In genomic region chr5:95841914-95842812, GRCh38 we compare ENCODE assay signal across 11 cellular contexts. TPM values are rescaled to one million over a fixed set of nuclear protein-coding genes. Genes with fewer than 3 reads are reported as not detected.
DNase-seq lines count a peak whose midpoint lies in the region; ATAC-seq, FAIRE-seq and TF ChIP-seq lines count a peak whose summit lies in the region.
"Had no signal": no experiment of that assay in that cellular context is flagged by ENCODE, and none has a peak within 500 bp of the region (broad histone marks: within the 10 kb centered on the region; RNA-seq: fewer than 3 reads in every experiment).

No MANE protein-coding gene starts in this region.

- peaks cover 54% of the 10 kb centered on the region for H3K4me1 ChIP-seq in Loucy (ENCODE audit: insufficient read depth, low read length, poor library complexity, severe bottlenecking)

- H3K27me3 Mint-ChIP-seq in natural killer cell (ENCODE audit: low read depth in 2 of 2) = no peaks in the 10 kb centered on the region
- H3K27me3 Mint-ChIP-seq: naive B cell had no signal

- no peaks in the 10 kb centered on the region for H3K36me3 Mint-ChIP-seq in natural killer cell
- H3K36me3 Mint-ChIP-seq: naive B cell had no signal

- no peaks in the 10 kb centered on the region for H3K27me3 ChIP-seq in Loucy (ENCODE audit: insufficient read depth, low read length, poor library complexity, severe bottlenecking)

- H3K9me2 ChIP-seq in Loucy (replicated peaks; ENCODE audit: low read depth, low read length) = no peaks in the 10 kb centered on the region

- no peak overlapping the region for H3K4me3 Mint-ChIP-seq in natural killer cell

- no peaks in the 10 kb centered on the region for H3F3A ChIP-seq in Loucy (ENCODE audit: low read depth)

- H3K4me1 Mint-ChIP-seq in natural killer cell = peaks cover 19 to 21% of the 10 kb centered on the region in 2 donors

- H3K79me2 ChIP-seq in Loucy (ENCODE audit: insufficient read depth, low read length) = no peaks in the 10 kb centered on the region

- intact Hi-C loops in natural killer cell (cut with micrococcal nuclease) = no loop called here

- peak overlapping the region; percentile 44 for H3K4me2 ChIP-seq in Loucy (ENCODE audit: low read depth, low read length, poor library complexity, severe bottlenecking)

- no peak for FAIRE-seq in frontal cortex (lab: Jason Lieb, UNC)

- TF ChIP-seq CTCF in Loucy (conservative IDR thresholded peaks at IDR 0.05; ENCODE audit: low read length) (no peak), natural killer cell (IDR thresholded peaks at IDR 0.05) (no peak)

- no peaks in the 10 kb centered on the region for H3K36me3 ChIP-seq in Loucy (ENCODE audit: insufficient read depth, low read length)

- ATAC-seq in esophagus mucosa = peak; percentile 64
- ATAC-seq in natural killer cell = no peak
- ATAC-seq in GM21717 (IDR thresholded peaks at IDR 0.05; ENCODE audit: unreplicated experiment) = no peak
- no peak for ATAC-seq in HG03280 (IDR thresholded peaks at IDR 0.05; ENCODE audit: unreplicated experiment)

- peak overlapping the region; percentile 51; the same call in 1 of the 2 replicates for H2AFZ ChIP-seq in Loucy (ENCODE audit: low read length)

- H3K9me3 Mint-ChIP-seq in natural killer cell = no peaks in the 10 kb centered on the region
- H3K9me3 Mint-ChIP-seq: naive B cell had no signal

- H3K4me3 ChIP-seq in Loucy (ENCODE audit: low read length, poor library complexity, severe bottlenecking) = no peak overlapping the region
- H3K4me3 ChIP-seq: SK-N-MC had no signal

- H3K9ac ChIP-seq in Loucy (ENCODE audit: low read depth, low read length, poor library complexity, severe bottlenecking) = no peak overlapping the region

- H3K9me3 ChIP-seq in Loucy (ENCODE audit: insufficient read depth, low read depth, low read length) = no peaks in the 10 kb centered on the region

- peak; percentile 41 for DNase-seq in AG08396 (ENCODE audit: low spot score)
- DNase-seq in natural killer cell = no peak
- no peak for DNase-seq in frontal cortex (ENCODE audit: low spot score in 2 of 2)
- DNase-seq in NCI-H128 (lab: John Stamatoyannopoulos, UW; ENCODE audit: unreplicated experiment) = no peak
- DNase-seq: NCI-H1436 had no signal

- no peaks in the 10 kb centered on the region for H4K20me1 ChIP-seq in Loucy (ENCODE audit: insufficient read depth, low read length, poor library complexity, severe bottlenecking)

- H3K27ac Mint-ChIP-seq in natural killer cell = peak overlapping the region; percentile 79 to 86

RNA-seq across cellular contexts. Expression of gene GLRX, which starts 19.6 kb away (rescaled TPM):
- 3.2 TPM for total RNA-seq in esophagus mucosa
- 100 to 1,000 TPM in 1 of 3 donors, 10 to 100 TPM in 2; 59.2 to 102 (median 62.5) TPM for total RNA-seq in natural killer cell
- total RNA-seq in frontal cortex = 9.8 TPM
